Comparison of ENCODE assay signal across 11 cellular contexts in the genomic region with DNA sequence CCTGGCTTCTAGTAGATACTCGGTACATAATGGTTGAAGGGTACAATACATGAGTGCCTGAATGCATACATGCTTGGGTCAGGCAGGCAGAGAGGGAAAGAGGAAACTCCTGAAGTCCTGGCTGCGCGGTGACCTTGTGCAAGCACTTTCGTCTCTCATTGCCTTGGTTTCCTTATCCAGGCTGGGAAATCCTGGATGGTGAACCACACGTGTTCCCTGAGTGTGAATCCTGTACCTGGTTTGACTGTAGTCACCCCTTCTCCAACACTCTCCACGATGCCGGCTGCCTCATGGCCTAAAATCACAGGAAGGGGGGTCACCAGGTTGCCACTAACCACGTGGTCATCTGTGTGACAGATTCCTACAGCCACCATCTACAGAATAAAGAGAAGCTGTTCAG. TPM values are rescaled to one million over a fixed set of nuclear protein-coding genes. Genes with fewer than 3 reads are reported as not detected.
DNase-seq lines count a peak whose midpoint lies in the region; ATAC-seq, FAIRE-seq and TF ChIP-seq lines count a peak whose summit lies in the region.
"Not testable (repeated sequence)": the region's sequence is repeated elsewhere in the genome, so short reads cannot be mapped to it uniquely, and the experiment has no call there.
"Had no signal": no experiment of that assay in that cellular context is flagged by ENCODE, and none has a peak within 500 bp of the region (broad histone marks: within the 10 kb centered on the region; RNA-seq: fewer than 3 reads in every experiment).

No MANE protein-coding gene starts in this region.

- intact Hi-C loops in PC-9 (cut with micrococcal nuclease; ENCODE audit: unreplicated experiment); K562 (cut with micrococcal nuclease); esophagus muscularis mucosa (cut with DNase I); right cardiac atrium (cut with DNase I): not testable (repeated sequence)

- WGBS in K562 (ENCODE audit: insufficient coverage, low coverage, missing lambda C conversion rate): 2% methylated on average over 7 of the region's 8 CpGs
- 86% methylated on average over 6 of the region's 8 CpGs for WGBS in esophagus muscularis mucosa
- 86% methylated on average over 8 of the region's 8 CpGs for WGBS in right cardiac atrium
- WGBS in upper lobe of left lung, 2 donors: 76 to 80% methylated on average over 5 to 8 of the region's 8 CpGs

- TF ChIP-seq RAD21 in K562 (CRISPR knock-in tag; conservative IDR thresholded peaks at IDR 0.05 in 1 of 2, IDR thresholded peaks at IDR 0.05 in 1 of 2): not testable (repeated sequence)

- not testable (repeated sequence) for H3K4me1 ChIP-seq in PC-9 (replicated peaks; ENCODE audit: insufficient read depth); K562 (replicated peaks in 1 of 2; ENCODE audit: control insufficient read depth in 2 of 2, insufficient read depth in 2 of 2, low read length in 2 of 2); right cardiac atrium (ENCODE audit: control insufficient read depth, insufficient read depth, low read length); muscle layer of duodenum (ENCODE audit: control insufficient read depth in 1 of 2, insufficient read depth in 2 of 2, low read length in 2 of 2); upper lobe of left lung
- peaks cover 0 to 15% (median 7%) of the 10 kb centered on the region in 4 donors for H3K4me1 ChIP-seq in esophagus muscularis mucosa
- peaks cover 0 to 74% (median 37%) of the 10 kb centered on the region in 5 donors for H3K4me1 ChIP-seq in subcutaneous abdominal adipose tissue (ENCODE audit: control insufficient read depth in 5 of 5, insufficient read depth in 5 of 5, low read length in 5 of 5)

- not testable (repeated sequence) for H3K9me2 ChIP-seq in PC-9 (ENCODE audit: insufficient read depth)

- TF ChIP-seq EP300 in K562 (IDR thresholded peaks at IDR 0.05; ENCODE audit: low read length); esophagus muscularis mucosa (IDR thresholded peaks at IDR 0.05); upper lobe of left lung (IDR thresholded peaks at IDR 0.05): not testable (repeated sequence)

- not testable (repeated sequence) for H3K9me1 ChIP-seq in K562 (ENCODE audit: control insufficient read depth, insufficient read depth, low read length)

- H3K9me3 ChIP-seq in PC-9 (ENCODE audit: insufficient read depth, low read depth); K562 (replicated peaks; ENCODE audit: control insufficient read depth, insufficient read depth, low read depth, low read length); esophagus muscularis mucosa; right cardiac atrium (ENCODE audit: control insufficient read depth, low read length); muscle layer of duodenum (ENCODE audit: control insufficient read depth in 1 of 2, low read length in 2 of 2); subcutaneous abdominal adipose tissue (ENCODE audit: control insufficient read depth in 5 of 5, low read length in 5 of 5); upper lobe of left lung: not testable (repeated sequence)

- in situ Hi-C loops in K562 (cut with MboI): not testable (repeated sequence)

- DNase-seq in PC-9; K562 (ENCODE audit: extremely low read depth in 1 of 4, low spot score in 3 of 4); esophagus muscularis mucosa (ENCODE audit: extremely low spot score); right cardiac atrium; upper lobe of left lung: not testable (repeated sequence)

- POLR2A ChIA-PET in PC-9 (lab: Charles Lee; ENCODE audit: unreplicated experiment); K562 (lab: Yijun Ruan, JAX): not testable (repeated sequence)

- H3K27me3 ChIP-seq in PC-9 (ENCODE audit: insufficient read depth, low read depth); K562 (ENCODE audit: control insufficient read depth in 2 of 2, insufficient read depth in 2 of 2, low read length in 2 of 2); esophagus muscularis mucosa; right cardiac atrium (ENCODE audit: control insufficient read depth, insufficient read depth); muscle layer of duodenum (ENCODE audit: low read depth, low read length); subcutaneous abdominal adipose tissue (ENCODE audit: control insufficient read depth in 5 of 5, insufficient read depth in 4 of 5, low read length in 5 of 5); upper lobe of left lung: not testable (repeated sequence)

- H3K27ac ChIP-seq in PC-9; K562 (ENCODE audit: extremely low read depth, low read depth, low read length): not testable (repeated sequence)
- H3K27ac ChIP-seq in esophagus muscularis mucosa (replicated peaks in 1 of 4) (peak overlapping the region in 2 of 4 donors; percentile 8 to 31), right cardiac atrium (ENCODE audit: low read length) (peak overlapping the region; percentile 11), muscle layer of duodenum (ENCODE audit: low read length) (peak overlapping the region; percentile 45), subcutaneous abdominal adipose tissue (ENCODE audit: low read depth, low read length) (peak overlapping the region; percentile 94), upper lobe of left lung (peak overlapping the region; percentile 36 to 65 (median 49))

- 0 out of 2 replicates have a peak overlapping the region, but pooled peaks have one; percentile 11 for H2AFZ ChIP-seq in PC-9
- peak overlapping the region; percentile 48; the same call in 1 of the 2 replicates for H2AFZ ChIP-seq in K562 (ENCODE audit: low read depth, low read length)

- H3K9ac ChIP-seq in K562 (ENCODE audit: insufficient read depth in 1 of 2, low read depth in 2 of 2, low read length in 2 of 2): not testable (repeated sequence)
- peak overlapping the region in 2 of 5 donors; percentile 27 to 91 for H3K9ac ChIP-seq in subcutaneous abdominal adipose tissue (ENCODE audit: low read length in 5 of 5)

- not testable (repeated sequence) for H3F3A ChIP-seq in PC-9 (ENCODE audit: insufficient read depth, low read depth)

- TF ChIP-seq POLR2A in K562 (conservative IDR thresholded peaks at IDR 0.05); esophagus muscularis mucosa (IDR thresholded peaks at IDR 0.05; ENCODE audit: low read depth); upper lobe of left lung (IDR thresholded peaks at IDR 0.05): not testable (repeated sequence)

- not testable (repeated sequence) for BruUV-seq in PC-9 (replicated peaks; lab: Mats Ljungman, UMichigan); K562 (replicated peaks; lab: Mats Ljungman, UMichigan)

- CTCF ChIA-PET in PC-9 (lab: Charles Lee); K562 (lab: Yijun Ruan, JAX; ENCODE audit: low intra/inter-chr PET ratio): not testable (repeated sequence)

- FAIRE-seq in K562 (lab: Jason Lieb, UNC): not testable (repeated sequence)

- not testable (repeated sequence) for H3K4me2 ChIP-seq in PC-9; K562 (ENCODE audit: insufficient read depth, low read length)

- ATAC-seq in K562; right cardiac atrium; upper lobe of left lung (ENCODE audit: low FRiP score in 2 of 2): not testable (repeated sequence)

- H4K20me1 ChIP-seq in PC-9 (ENCODE audit: insufficient read depth); K562 (replicated peaks; ENCODE audit: control insufficient read depth, insufficient read depth, low read length): not testable (repeated sequence)

- H3K36me3 ChIP-seq in PC-9 (ENCODE audit: low read depth); K562 (ENCODE audit: control insufficient read depth, insufficient read depth, low read length); esophagus muscularis mucosa; muscle layer of duodenum (ENCODE audit: control insufficient read depth in 1 of 2, insufficient read depth in 2 of 2, low read length in 2 of 2); upper lobe of left lung: not testable (repeated sequence)
- peaks cover 11 to 43% (median 27%) of the 10 kb centered on the region in 5 donors for H3K36me3 ChIP-seq in subcutaneous abdominal adipose tissue (ENCODE audit: control insufficient read depth in 5 of 5, insufficient read depth in 5 of 5, low read length in 5 of 5)

- H3K79me2 ChIP-seq in PC-9 (ENCODE audit: low read depth); K562 (ENCODE audit: control insufficient read depth, insufficient read depth, low read length): not testable (repeated sequence)

- TF ChIP-seq CTCF in PC-9 (conservative IDR thresholded peaks at IDR 0.05); K562 (IDR thresholded peaks at IDR 0.05 in 2 of 3, conservative IDR thresholded peaks at IDR 0.05 in 1 of 3; ENCODE audit: insufficient read depth in 2 of 3, low read depth in 1 of 3, low read length in 3 of 3); esophagus muscularis mucosa (IDR thresholded peaks at IDR 0.05); upper lobe of left lung (IDR thresholded peaks at IDR 0.05): not testable (repeated sequence)

- not testable (repeated sequence) for H3K4me3 ChIP-seq in PC-9; K562; right cardiac atrium (ENCODE audit: low read length)
- peak overlapping the region; percentile 17 to 53 (median 30) for H3K4me3 ChIP-seq in esophagus muscularis mucosa
- peak overlapping the region in 1 of 2 donors; percentile 31 for H3K4me3 ChIP-seq in muscle layer of duodenum (ENCODE audit: low read depth in 1 of 2, low read length in 2 of 2)
- peak overlapping the region; percentile 44 to 69 (median 61) for H3K4me3 ChIP-seq in subcutaneous abdominal adipose tissue (ENCODE audit: low read depth in 1 of 5, low read length in 5 of 5)
- peak overlapping the region in 3 of 4 donors; percentile 7 to 37 (median 34) for H3K4me3 ChIP-seq in upper lobe of left lung

RNA-seq across cellular contexts. Expression of a gene that starts 3.4 kb away (rescaled TPM):
- total RNA-seq in PC-9 (2021) (not detected in 2 replicates), K562 (2014; rRNA removed) (not detected in 2 replicates), K562 (2014; rRNA removed; fragmentation: Illumina TruSeq; extraction: Trizol) (not detected in 2 replicates), K562 (2015; rRNA removed; fragmentation: Illumina TruSeq; extraction: Trizol) (not detected in 2 replicates), K562 (2021) (0.71 and 1.0 TPM in 2 replicates), esophagus muscularis mucosa (100 to 1,000 TPM; 301 to 669 (median 438) TPM), right cardiac atrium (100 to 1,000 TPM; 197 to 343 (median 260) TPM), upper lobe of left lung (100 to 1,000 TPM; 126 to 887 (median 394) TPM)
- not detected in 2 replicates for total RNA-seq in K562 (2011; cell fraction: chromatin; rRNA removed; ENCODE audit: low replicate concordance)
- total RNA-seq in K562 (2011; cell fraction: nucleolus; rRNA removed): not detected in 2 replicates
- total RNA-seq in K562 (2011; cell fraction: nucleoplasm; rRNA removed): not detected in 2 replicates
- polyA plus RNA-seq in K562 (2011; rRNA removed) (not detected in 2 replicates), K562 (2014; fragmentation: Illumina TruSeq; extraction: Trizol) (not detected in 2 replicates), K562 (2014; fragmentation: Nextera tagmentation; extraction: Ambion mirVana) (not detected), K562 (2014; rRNA removed) (not detected in 2 replicates), right cardiac atrium (164 TPM)
- not detected in 2 replicates for polyA plus RNA-seq in K562 (2011; cell fraction: cytosol; rRNA removed)
- polyA plus RNA-seq in K562 (2011; cell fraction: nucleus; rRNA removed): not detected in 2 replicates
- not detected in 2 replicates for polyA plus RNA-seq in K562 (2012)
- not detected in 2 replicates for polyA minus RNA-seq in K562 (2011; rRNA and poly(A)+ RNA removed)
- not detected in 2 replicates for polyA minus RNA-seq in K562 (2011; cell fraction: cytosol; rRNA and poly(A)+ RNA removed)
- not detected in 2 replicates for polyA minus RNA-seq in K562 (2011; cell fraction: nucleus; rRNA and poly(A)+ RNA removed)
- total RNA-seq: CD4-positive, CD25-positive, alpha-beta regulatory T cell; NCI-H460 had no signal
- polyA plus RNA-seq: CD4-positive, CD25-positive, alpha-beta regulatory T cell; IgD-negative memory B cell had no signal

RNA-seq across cellular contexts. Expression of a gene that starts 27.0 kb away (rescaled TPM):
- total RNA-seq in PC-9 (2021): not detected in 2 replicates
- not detected in 2 replicates for total RNA-seq in K562 (2011; cell fraction: chromatin; rRNA removed; ENCODE audit: low replicate concordance)
- total RNA-seq in K562 (2011; cell fraction: nucleolus; rRNA removed): not detected in 2 replicates
- total RNA-seq in K562 (2011; cell fraction: nucleoplasm; rRNA removed): not detected in 2 replicates
- total RNA-seq in K562 (2014; rRNA removed): not detected in 2 replicates
- not detected in 2 replicates for total RNA-seq in K562 (2014; rRNA removed; fragmentation: Illumina TruSeq; extraction: Trizol)
- total RNA-seq in K562 (2015; rRNA removed; fragmentation: Illumina TruSeq; extraction: Trizol): not detected in 2 replicates
- total RNA-seq in K562 (2021): not detected in 2 replicates
- not detected in 2 replicates for polyA plus RNA-seq in K562 (2011; rRNA removed)
- polyA plus RNA-seq in K562 (2011; cell fraction: cytosol; rRNA removed): not detected in 2 replicates
- not detected in 2 replicates for polyA plus RNA-seq in K562 (2011; cell fraction: nucleus; rRNA removed)
- not detected in 2 replicates for polyA plus RNA-seq in K562 (2012)
- polyA plus RNA-seq in K562 (2014; fragmentation: Illumina TruSeq; extraction: Trizol): not detected in 2 replicates
- not detected for polyA plus RNA-seq in K562 (2014; fragmentation: Nextera tagmentation; extraction: Ambion mirVana)
- polyA plus RNA-seq in K562 (2014; rRNA removed): not detected in 2 replicates
- polyA minus RNA-seq in K562 (2011; rRNA and poly(A)+ RNA removed): not detected in 2 replicates
- polyA minus RNA-seq in K562 (2011; cell fraction: cytosol; rRNA and poly(A)+ RNA removed): not detected in 2 replicates
- polyA minus RNA-seq in K562 (2011; cell fraction: nucleus; rRNA and poly(A)+ RNA removed): not detected in 2 replicates
- total RNA-seq in esophagus muscularis mucosa: under 1 TPM in 2 of 4 donors, not detected in 2; 0.58 to 0.99 TPM
- total RNA-seq in right cardiac atrium: 1 to 10 TPM in 2 of 4 donors, under 1 TPM in 2; 0.74 to 1.5 (median 1.1) TPM
- polyA plus RNA-seq in right cardiac atrium: not detected
- 1 to 10 TPM in 2 of 6 donors, not detected in 4; 1.9 to 3.4 TPM for total RNA-seq in upper lobe of left lung
- total RNA-seq: CD4-positive, CD25-positive, alpha-beta regulatory T cell; NCI-H460 had no signal
- polyA plus RNA-seq: AG04450; CD4-positive, CD25-positive, alpha-beta regulatory T cell; IgD-negative memory B cell had no signal

RNA-seq across cellular contexts. Expression of a gene that starts 34.7 kb away (rescaled TPM):
- total RNA-seq in PC-9 (2021) (0.50 and 0.63 TPM in 2 replicates), K562 (2014; rRNA removed) (not detected in 2 replicates), K562 (2014; rRNA removed; fragmentation: Illumina TruSeq; extraction: Trizol) (not detected in 2 replicates), K562 (2015; rRNA removed; fragmentation: Illumina TruSeq; extraction: Trizol) (not detected in 2 replicates), K562 (2021) (0.34 and 0.40 TPM in 2 replicates), esophagus muscularis mucosa (1 to 10 TPM; 4.0 to 6.1 (median 4.9) TPM), right cardiac atrium (1 to 10 TPM; 1.2 to 3.6 (median 2.7) TPM), upper lobe of left lung (10 to 100 TPM in 2 of 6 donors, 1 to 10 TPM in 4; 2.0 to 57.7 (median 7.6) TPM)
- not detected in 2 replicates for total RNA-seq in K562 (2011; cell fraction: chromatin; rRNA removed; ENCODE audit: low replicate concordance)
- not detected in 2 replicates for total RNA-seq in K562 (2011; cell fraction: nucleolus; rRNA removed)
- total RNA-seq in K562 (2011; cell fraction: nucleoplasm; rRNA removed): not detected in 2 replicates
- polyA plus RNA-seq in K562 (2011; rRNA removed) (not detected in 2 replicates), K562 (2014; fragmentation: Illumina TruSeq; extraction: Trizol) (not detected in 2 replicates), K562 (2014; fragmentation: Nextera tagmentation; extraction: Ambion mirVana) (not detected), K562 (2014; rRNA removed) (not detected in 2 replicates), right cardiac atrium (4.3 TPM)
- not detected in 2 replicates for polyA plus RNA-seq in K562 (2011; cell fraction: cytosol; rRNA removed)
- polyA plus RNA-seq in K562 (2011; cell fraction: nucleus; rRNA removed): not detected in 2 replicates
- not detected in 2 replicates for polyA plus RNA-seq in K562 (2012)
- polyA minus RNA-seq in K562 (2011; rRNA and poly(A)+ RNA removed): not detected in 2 replicates
- not detected in 2 replicates for polyA minus RNA-seq in K562 (2011; cell fraction: cytosol; rRNA and poly(A)+ RNA removed)
- not detected in 2 replicates for polyA minus RNA-seq in K562 (2011; cell fraction: nucleus; rRNA and poly(A)+ RNA removed)
- total RNA-seq: CD4-positive, CD25-positive, alpha-beta regulatory T cell; NCI-H460 had no signal
- polyA plus RNA-seq: CD4-positive, CD25-positive, alpha-beta regulatory T cell; IgD-negative memory B cell had no signal

Comparison
In these comparisons a context has a peak if more than half of its experiments do, and no peak if none do; other contexts are left out.
1. RNA of a gene that starts 3.4 kb away (total RNA-seq): 301 to 669 TPM in esophagus muscularis mucosa, 126 to 887 TPM in upper lobe of left lung and 197 to 343 TPM in right cardiac atrium; not detected in PC-9 and 0.71 to 1.0 TPM in K562; every median in the first group is over 10 times any median in the second.